10 cellular contexts compared by ENCODE assay signal in genomic region chr5:56588636-56589485, GRCh38.
DNase-seq lines count a peak whose midpoint lies in the region; ATAC-seq and TF ChIP-seq lines count a peak whose summit lies in the region.
"Had no signal": no experiment of that assay in that cellular context is flagged by ENCODE, and none has a peak within 500 bp of the region (broad histone marks: within the 10 kb centered on the region; RNA-seq: fewer than 3 reads in every experiment).

No MANE protein-coding gene starts in this region.

- H3K36me3 Mint-ChIP-seq in T-helper 2 cell treated with Interferon-gamma antibody and Interleukin-4, amounts not matched to agents 5 μg/mL and 100 μg/mL, for 36 hours (ENCODE audit: low read depth) = peaks cover 2% of the 10 kb centered on the region

- DNase-seq in activated CD4-positive, alpha-beta T cell treated with anti-CD3 and anti-CD28 coated beads for 1 hour = peak; percentile 29
- no peak for DNase-seq in activated CD4-positive, alpha-beta T cell treated with anti-CD3 and anti-CD28 coated beads, Interleukin-2, amount 50 U/mL, for 48 hours
- DNase-seq in T-helper 2 cell treated with Interferon-gamma antibody and Interleukin-4, amounts not matched to agents 5 μg/mL and 100 μg/mL, for 36 hours (ENCODE audit: low spot score) = peak; percentile 15
- DNase-seq in esophagus muscularis mucosa (ENCODE audit: extremely low spot score) = no peak
- peak; percentile 15 to 32 for DNase-seq in stimulated activated CD8-positive, alpha-beta memory T cell treated with anti-CD3 and anti-CD28 coated beads, Interleukin-15, amount 100 ng/mL, for 48 hours (ENCODE audit: low read depth in 2 of 2)
- no peak for DNase-seq in globus pallidus (ENCODE audit: low spot score)
- no peak for DNase-seq in NCI-H187 treated with DMSO at 0.1 percent for 48 hours (lab: John Stamatoyannopoulos, UW)

- H3K4me1 ChIP-seq in esophagus muscularis mucosa = peaks cover 35 to 51% (median 37%) of the 10 kb centered on the region in 4 donors
- H3K4me1 ChIP-seq: parathyroid adenoma had no signal

- H3K4me1 Mint-ChIP-seq in T-helper 2 cell treated with Interferon-gamma antibody and Interleukin-4, amounts not matched to agents 5 μg/mL and 100 μg/mL, for 36 hours (ENCODE audit: low read depth) = peaks cover 39% of the 10 kb centered on the region

- H3K27me3 Mint-ChIP-seq in T-helper 2 cell treated with Interferon-gamma antibody and Interleukin-4, amounts not matched to agents 5 μg/mL and 100 μg/mL, for 36 hours (ENCODE audit: low read depth) = no peaks in the 10 kb centered on the region

- peak overlapping the region; percentile 77 for H3K27ac Mint-ChIP-seq in T-helper 2 cell treated with Interferon-gamma antibody and Interleukin-4, amounts not matched to agents 5 μg/mL and 100 μg/mL, for 36 hours

- no peak for TF ChIP-seq POLR2A in esophagus muscularis mucosa (IDR thresholded peaks at IDR 0.05; ENCODE audit: low read depth)

- TF ChIP-seq EP300 in esophagus muscularis mucosa (IDR thresholded peaks at IDR 0.05) = no peak

- peak overlapping the region; percentile 33 for H3K4me3 Mint-ChIP-seq in T-helper 2 cell treated with Interferon-gamma antibody and Interleukin-4, amounts not matched to agents 5 μg/mL and 100 μg/mL, for 36 hours

- no peaks in the 10 kb centered on the region for H3K36me3 ChIP-seq in esophagus muscularis mucosa

- no peaks in the 10 kb centered on the region for H3K9me3 Mint-ChIP-seq in T-helper 2 cell treated with Interferon-gamma antibody and Interleukin-4, amounts not matched to agents 5 μg/mL and 100 μg/mL, for 36 hours

- H3K27ac ChIP-seq in esophagus muscularis mucosa (replicated peaks in 1 of 4) = peak overlapping the region; percentile 15 to 57 (median 42)
- H3K27ac ChIP-seq: C4-2B, parathyroid adenoma had no signal

- peaks cover 0 to 7% (median 0%) of the 10 kb centered on the region in 4 donors for H3K9me3 ChIP-seq in esophagus muscularis mucosa

- H3K4me3 ChIP-seq in esophagus muscularis mucosa = no peak overlapping the region

- intact Hi-C loops in esophagus muscularis mucosa (cut with DNase I) = no loop called here

- TF ChIP-seq CTCF in esophagus muscularis mucosa (IDR thresholded peaks at IDR 0.05) = no peak

- 73% methylated on average over 14 of the region's 16 CpGs for WGBS in esophagus muscularis mucosa

- ATAC-seq in HG03045 (IDR thresholded peaks at IDR 0.05; ENCODE audit: unreplicated experiment) = peak; percentile 99

- no peaks in the 10 kb centered on the region for H3K27me3 ChIP-seq in esophagus muscularis mucosa

Comparison
In these comparisons a context has a peak if more than half of its experiments do, and no peak if none do; other contexts are left out.
1. DNase-seq: peak in activated CD4-positive, alpha-beta T cell treated with anti-CD3 and anti-CD28 coated beads for 1 hour (single experiment), T-helper 2 cell treated with Interferon-gamma antibody and Interleukin-4, amounts not matched to agents 5 μg/mL and 100 μg/mL, for 36 hours (single experiment) and stimulated activated CD8-positive, alpha-beta memory T cell treated with anti-CD3 and anti-CD28 coated beads, Interleukin-15, amount 100 ng/mL, for 48 hours (2 of 2); none in activated CD4-positive, alpha-beta T cell treated with anti-CD3 and anti-CD28 coated beads, Interleukin-2, amount 50 U/mL, for 48 hours (0 of 2), esophagus muscularis mucosa (single experiment), globus pallidus (single experiment) and NCI-H187 treated with DMSO at 0.1 percent for 48 hours (single experiment).